23 cellular contexts compared by ENCODE assay signal in genomic region chr3:13627681-13628080, GRCh38.
DNase-seq lines count a peak whose midpoint lies in the region; ATAC-seq, FAIRE-seq and TF ChIP-seq lines count a peak whose summit lies in the region.
"Had no signal": no experiment of that assay in that cellular context is flagged by ENCODE, and none has a peak within 500 bp of the region (broad histone marks: within the 10 kb centered on the region; RNA-seq: fewer than 3 reads in every experiment).

No MANE protein-coding gene starts in this region.

- TF ChIP-seq CTCF in HEK293 (tag by site-specific recombination; IDR thresholded peaks at IDR 0.05): no peak

- H3K9me3 ChIP-seq in HEK293 (ENCODE audit: control insufficient read depth, insufficient read depth, low read depth, low read length) (no peaks in the 10 kb centered on the region), adipocyte (ENCODE audit: control insufficient read depth, low read length) (no peaks in the 10 kb centered on the region), small intestine (ENCODE audit: control insufficient read depth, low read depth) (no peaks in the 10 kb centered on the region)
- H3K9me3 ChIP-seq: BE2C had no signal

- FAIRE-seq in small intestine (lab: Jason Lieb, UNC): no peak
- FAIRE-seq: A204.1, GM12878, H54, HepG2 had no signal

- H3K27ac ChIP-seq in HEK293 (ENCODE audit: extremely low read depth, low read depth, low read length) (no peak overlapping the region), small intestine (ENCODE audit: low read depth in 1 of 2, low read length in 1 of 2) (no peak overlapping the region), caudate nucleus (ENCODE audit: low read depth, low read length) (no peak overlapping the region)
- H3K27ac ChIP-seq: GM23248 had no signal

- H3K4me1 ChIP-seq in HEK293 (ENCODE audit: control insufficient read depth, insufficient read depth, low read length) (no peaks in the 10 kb centered on the region), adipocyte (ENCODE audit: control insufficient read depth, insufficient read depth, low read length) (peaks cover 12% of the 10 kb centered on the region), small intestine (ENCODE audit: control insufficient read depth in 2 of 2, insufficient read depth in 1 of 2, low read depth in 1 of 2, low read length in 1 of 2) (no peaks in the 10 kb centered on the region)
- H3K4me1 ChIP-seq: BE2C had no signal

- H3K36me3 ChIP-seq in HEK293 (ENCODE audit: control insufficient read depth in 2 of 2, insufficient read depth in 1 of 2, low read length in 2 of 2) (no peaks in the 10 kb centered on the region), adipocyte (ENCODE audit: control insufficient read depth, insufficient read depth, low read length, severe bottlenecking) (peaks cover 97% of the 10 kb centered on the region), small intestine (ENCODE audit: control insufficient read depth in 2 of 2, insufficient read depth in 2 of 2, low read length in 2 of 2) (no peaks in the 10 kb centered on the region)
- H3K36me3 ChIP-seq: BE2C had no signal

- 33 to 83% (median 57%) methylated on average over 9 of the region's 9 CpGs for WGBS in small intestine, 3 donors

- H3K4me3 ChIP-seq in HEK293 (ENCODE audit: low read depth, low read length): no peak overlapping the region
- no peak overlapping the region for H3K4me3 ChIP-seq in adipocyte (ENCODE audit: low read length)
- no peak overlapping the region for H3K4me3 ChIP-seq in small intestine (ENCODE audit: low read depth in 1 of 2, low read length in 2 of 2)
- H3K4me3 ChIP-seq: GM12878, GM23248 had no signal

- no peaks in the 10 kb centered on the region for H3K27me3 ChIP-seq in adipocyte (replicated peaks; ENCODE audit: control insufficient read depth, insufficient read depth, low read length)
- H3K27me3 ChIP-seq in small intestine (ENCODE audit: control insufficient read depth in 2 of 2, insufficient read depth in 2 of 2, low read length in 2 of 2): no peaks in the 10 kb centered on the region
- H3K27me3 ChIP-seq: BE2C had no signal

- no peak for ATAC-seq in HG03469 (IDR thresholded peaks at IDR 0.05; ENCODE audit: unreplicated experiment)
- ATAC-seq: GM12878, HCT116, HepG2 had no signal

- no peak for DNase-seq in adipocyte (ENCODE audit: low read depth)
- DNase-seq in mucosa of gallbladder (ENCODE audit: low spot score): peak; percentile 24
- DNase-seq in small intestine: peak; percentile 45
- no peak for DNase-seq in caudate nucleus (lab: John Stamatoyannopoulos, UW)
- DNase-seq in superior temporal gyrus (ENCODE audit: extremely low spot score): no peak
- DNase-seq: ACHN; BE2C; C1 segment of cervical spinal cord; CD4-positive, CD25-positive, alpha-beta regulatory T cell; CD8-positive, alpha-beta memory T cell; COR-L47; DMS 273 treated with DMSO at 0.1 percent for 48 hours; DMS53; DND-41; EL; GM23248 had no signal

- CTCF ChIA-PET in HEK293 (lab: Yijun Ruan, JAX): interaction anchor here (0.7 kb wide), 1 partner anchor 184 kb away, joined by 3 read pairs; no protein-coding TSS in a partner anchor

- H3K9ac ChIP-seq in adipocyte (ENCODE audit: low read length): peak overlapping the region; percentile 11
- H3K9ac ChIP-seq: GM23248 had no signal

- POLR2A ChIA-PET in HEK293 (lab: Yijun Ruan, JAX): no interaction called here

TF ChIP-seq in HEK293, 187 proteins besides CTCF, POLR2A, EP300 and RAD21:
- TF ChIP-seq EGR2 (tag by site-specific recombination; IDR thresholded peaks at IDR 0.05; ENCODE audit: low read depth) (peak; percentile 46; the same call in 1 of the 2 replicates), ZNF560 (tag by site-specific recombination; IDR thresholded peaks at IDR 0.05; ENCODE audit: borderline replicate concordance) (no peak), ZNF26 (tag by site-specific recombination; IDR thresholded peaks at IDR 0.05) (no peak)

Comparison
In these comparisons a context has a peak if more than half of its experiments do, and no peak if none do; other contexts are left out.
1. DNase-seq: peak in mucosa of gallbladder (single experiment) and small intestine (single experiment); none in adipocyte (single experiment), caudate nucleus (0 of 61) and superior temporal gyrus (single experiment).